In genomic region chr12:53378705-53379388, GRCh38 we compare ENCODE assay signal across 10 cellular contexts. TPM values are rescaled to one million over a fixed set of nuclear protein-coding genes. Genes with fewer than 3 reads are reported as not detected.
DNase-seq lines count a peak whose midpoint lies in the region; ATAC-seq and TF ChIP-seq lines count a peak whose summit lies in the region.
"Had no signal": no experiment of that assay in that cellular context is flagged by ENCODE, and none has a peak within 500 bp of the region (broad histone marks: within the 10 kb centered on the region; RNA-seq: fewer than 3 reads in every experiment).

No MANE protein-coding gene starts in this region.

- intact Hi-C loops in left cardiac atrium (cut with DNase I) (no loop called here), aorta (cut with DNase I) (no loop called here)

- 14% methylated on average over 23 of the region's 23 CpGs for WGBS in aorta, 2 donors

- no peak for DNase-seq in right atrium auricular region (ENCODE audit: low spot score)
- no peak for DNase-seq in left cardiac atrium
- peak; percentile 35 for DNase-seq in SW480 (ENCODE audit: low spot score)
- DNase-seq in kidney epithelial cell (ENCODE audit: low read depth): no peak
- DNase-seq in aorta: peak in 1 of 2 donors; percentile 8
- no peak for DNase-seq in GOT3 (lab: John Stamatoyannopoulos, UW)
- DNase-seq in NCI-H187 treated with DMSO at 0.1 percent for 48 hours (lab: John Stamatoyannopoulos, UW): no peak
- DNase-seq in activated CD8-positive, alpha-beta memory T cell treated with anti-CD3 and anti-CD28 coated beads for 24 hours: no peak

- H3K27ac ChIP-seq in right atrium auricular region: peak overlapping the region; percentile 90 to 95
- peak overlapping the region; percentile 90 to 92 for H3K27ac ChIP-seq in aorta (ENCODE audit: low read depth in 1 of 2, low read length in 2 of 2)

- peak overlapping the region; percentile 48 to 58 for H3K4me3 ChIP-seq in right atrium auricular region
- peak overlapping the region; percentile 48 for H3K4me3 ChIP-seq in kidney epithelial cell (ENCODE audit: low read depth, low read length)
- H3K4me3 ChIP-seq in aorta (ENCODE audit: low read length in 2 of 2): peak overlapping the region; percentile 49 to 62

- H3K4me1 ChIP-seq in right atrium auricular region (peaks cover 0 to 37% of the 10 kb centered on the region in 2 donors), aorta (ENCODE audit: control insufficient read depth in 1 of 2, insufficient read depth in 2 of 2, low read length in 2 of 2) (peaks cover 0 to 4% of the 10 kb centered on the region in 2 donors)

- TF ChIP-seq CTCF in right atrium auricular region (IDR thresholded peaks at IDR 0.05): no peak
- TF ChIP-seq CTCF in kidney epithelial cell (IDR thresholded peaks at IDR 0.05; ENCODE audit: insufficient read depth, low read length, poor library complexity, severe bottlenecking): no peak

- H3K27me3 ChIP-seq in right atrium auricular region (no peaks in the 10 kb centered on the region), kidney epithelial cell (ENCODE audit: control insufficient read depth, insufficient read depth, low read length) (no peaks in the 10 kb centered on the region), aorta (ENCODE audit: control insufficient read depth in 1 of 2, insufficient read depth in 2 of 2, low read length in 1 of 2) (no peaks in the 10 kb centered on the region)

- H3K9me3 ChIP-seq in right atrium auricular region: no peaks in the 10 kb centered on the region
- no peaks in the 10 kb centered on the region for H3K9me3 ChIP-seq in aorta (ENCODE audit: control insufficient read depth, low read length)

- peaks cover 20% of the 10 kb centered on the region for H3K36me3 ChIP-seq in right atrium auricular region
- peaks cover 3% of the 10 kb centered on the region for H3K36me3 ChIP-seq in kidney epithelial cell (ENCODE audit: control insufficient read depth, insufficient read depth, low read length)
- peaks cover 0 to 5% of the 10 kb centered on the region in 2 donors for H3K36me3 ChIP-seq in aorta (ENCODE audit: control insufficient read depth in 1 of 2, insufficient read depth in 2 of 2, low read length in 1 of 2)

- ATAC-seq in left cardiac atrium (no peak), aorta (ENCODE audit: low FRiP score) (no peak)

RNA-seq across cellular contexts. Expression of gene SP1, which starts 1.1 kb away (rescaled TPM):
- total RNA-seq in right atrium auricular region: 10 to 100 TPM; 21.2 to 36.6 TPM
- 10 to 100 TPM; 31.3 to 33.4 TPM for total RNA-seq in left cardiac atrium
- total RNA-seq in kidney epithelial cell: 57.3 and 63.9 TPM in 2 replicates
- total RNA-seq in aorta: 10 to 100 TPM; 63.3 to 83.1 TPM
- polyA plus RNA-seq in aorta: 10 to 100 TPM in 1 of 2 donors, 1 to 10 TPM in 1; 7.4 to 17.3 TPM

RNA-seq across cellular contexts. Expression of gene SP7, which starts 42.7 kb away (rescaled TPM):
- total RNA-seq in right atrium auricular region (not detected), left cardiac atrium (not detected), kidney epithelial cell (not detected in 2 replicates), aorta (under 1 TPM in 1 of 2 donors, not detected in 1; 0.33 TPM)
- polyA plus RNA-seq in aorta: not detected
- total RNA-seq: T-helper 17 cell had no signal

RNA-seq across cellular contexts. Expression of gene AMHR2, which starts 44.8 kb away (rescaled TPM):
- total RNA-seq in right atrium auricular region (under 1 TPM; 0.37 to 0.47 TPM), left cardiac atrium (under 1 TPM in 1 of 2 donors, not detected in 1; 0.34 TPM), kidney epithelial cell (not detected in 2 replicates), aorta (not detected)
- polyA plus RNA-seq in aorta: under 1 TPM in 1 of 2 donors, not detected in 1; 0.26 TPM
- total RNA-seq: neural crest cell, T-helper 17 cell had no signal

RNA-seq across cellular contexts. Expression of gene AAAS, which starts 57.4 kb away (rescaled TPM):
- 10 to 100 TPM; 30.4 to 30.8 TPM for total RNA-seq in right atrium auricular region
- 10 to 100 TPM; 35.7 to 40.3 TPM for total RNA-seq in left cardiac atrium
- 56.3 and 62.3 TPM in 2 replicates for total RNA-seq in kidney epithelial cell
- 10 to 100 TPM; 33.3 to 45.3 TPM for total RNA-seq in aorta
- polyA plus RNA-seq in aorta: 100 to 1,000 TPM in 1 of 2 donors, 10 to 100 TPM in 1; 15.3 to 109 TPM
